1 cellular context compared by ENCODE assay signal in genomic region chr6:3171313-3172175, GRCh38.
TF ChIP-seq lines count a peak whose summit lies in the region.

No MANE protein-coding gene starts in this region.

TF ChIP-seq in HEK293, 187 proteins besides CTCF, POLR2A, EP300 and RAD21 (continued from another document):
- TF ChIP-seq PRDM10 (tag by site-specific recombination; IDR thresholded peaks at IDR 0.05): peak; percentile 49
